ENCODE assay signal across 3 cellular contexts in genomic region chr17:60157487-60158040, GRCh38.
A peak's percentile ranks its signal among the peaks of the same experiment; 100 is the strongest.
TF ChIP-seq lines count a peak whose summit lies in the region.

No MANE protein-coding gene starts in this region.

TF ChIP-seq in SK-N-SH, 30 proteins besides CTCF, POLR2A, EP300 and RAD21:
- TF ChIP-seq ZBTB33 (IDR thresholded peaks at IDR 0.05; ENCODE audit: borderline replicate concordance, low read depth): no peak
- TF ChIP-seq RXRA (IDR thresholded peaks at IDR 0.05; ENCODE audit: borderline replicate concordance, low read depth): no peak
- TF ChIP-seq TEAD4 (IDR thresholded peaks at IDR 0.05; ENCODE audit: borderline replicate concordance, insufficient read depth): no peak
- no peak for TF ChIP-seq YY1 (IDR thresholded peaks at IDR 0.05; ENCODE audit: low read depth)
- TF ChIP-seq RCOR1 (IDR thresholded peaks at IDR 0.05; ENCODE audit: low read length): no peak
- TF ChIP-seq MAX (IDR thresholded peaks at IDR 0.05; ENCODE audit: low read depth): no peak
- TF ChIP-seq GATA2 (CRISPR knock-in tag; IDR thresholded peaks at IDR 0.05): no peak
- TF ChIP-seq FOXM1 (IDR thresholded peaks at IDR 0.05; ENCODE audit: low read depth): no peak
- no peak for TF ChIP-seq SMC3 (IDR thresholded peaks at IDR 0.05; ENCODE audit: low read depth, low read length)
- no peak for TF ChIP-seq USF2 (IDR thresholded peaks at IDR 0.05; ENCODE audit: borderline replicate concordance, low read depth, low read length)
- TF ChIP-seq FOXJ3 (CRISPR knock-in tag; IDR thresholded peaks at IDR 0.05): no peak

TF ChIP-seq in SK-N-SH treated with all-trans-retinoic acid at 6 μM for 48 hours, 23 proteins besides CTCF, POLR2A, EP300 and RAD21:
- TF ChIP-seq ZFP30 (CRISPR knock-in tag; IDR thresholded peaks at IDR 0.05) (no peak), TOX (CRISPR knock-in tag; IDR thresholded peaks at IDR 0.05; ENCODE audit: borderline replicate concordance) (no peak), CSRNP3 (CRISPR knock-in tag; IDR thresholded peaks at IDR 0.05) (no peak), ARNTL (CRISPR knock-in tag; IDR thresholded peaks at IDR 0.05; ENCODE audit: borderline replicate concordance, low read depth) (no peak), POU6F1 (CRISPR knock-in tag; IDR thresholded peaks at IDR 0.05; ENCODE audit: borderline replicate concordance, low read depth) (no peak), RARB (CRISPR knock-in tag; IDR thresholded peaks at IDR 0.05) (no peak), PATZ1 (CRISPR knock-in tag; IDR thresholded peaks at IDR 0.05; ENCODE audit: borderline replicate concordance) (no peak), PPARA (CRISPR knock-in tag; IDR thresholded peaks at IDR 0.05; ENCODE audit: borderline replicate concordance) (no peak), SNAI2 (CRISPR knock-in tag; IDR thresholded peaks at IDR 0.05) (no peak), ZC3H10 (CRISPR knock-in tag; IDR thresholded peaks at IDR 0.05) (no peak), ISL1 (CRISPR knock-in tag; IDR thresholded peaks at IDR 0.05) (no peak)

TF ChIP-seq in K562, 482 proteins besides CTCF, POLR2A, EP300 and RAD21:
- no peak for TF ChIP-seq ID3 (CRISPR knock-in tag; IDR thresholded peaks at IDR 0.05)
- no peak for TF ChIP-seq ID3 (tag; IDR thresholded peaks at IDR 0.05)
- TF ChIP-seq NFIC (IDR thresholded peaks at IDR 0.05): no peak
- no peak for TF ChIP-seq RBM17 (IDR thresholded peaks at IDR 0.05; ENCODE audit: borderline replicate concordance, low read depth, low read length)
- TF ChIP-seq ZBTB11 (CRISPR knock-in tag; IDR thresholded peaks at IDR 0.05): peak in 1 of 3 experiments; percentile 49; a peak in 1 of 6 replicates
- peak; percentile 71; the same call in 1 of the 2 replicates for TF ChIP-seq ZNF263 (CRISPR knock-in tag; IDR thresholded peaks at IDR 0.05; ENCODE audit: borderline replicate concordance)
TF ChIP-seq in K562: peak in this region for 2.
